In genomic region chr10:88938039-88938438, GRCh38 we compare ENCODE assay signal across 20 cellular contexts. TPM values are rescaled to one million over a fixed set of nuclear protein-coding genes. Genes with fewer than 3 reads are reported as not detected.
DNase-seq lines count a peak whose midpoint lies in the region; ATAC-seq and TF ChIP-seq lines count a peak whose summit lies in the region.
"Had no signal": no experiment of that assay in that cellular context is flagged by ENCODE, and none has a peak within 500 bp of the region (broad histone marks: within the 10 kb centered on the region; RNA-seq: fewer than 3 reads in every experiment).

No MANE protein-coding gene starts in this region.

- no peak overlapping the region for H3K56ac ChIP-seq in IMR-90 (ENCODE audit: extremely low read depth, insufficient read depth, low read length)

- H3K9me1 ChIP-seq in IMR-90 (ENCODE audit: insufficient read depth, low read length): no peaks in the 10 kb centered on the region

- ATAC-seq in IMR-90 (ENCODE audit: low read depth): no peak
- ATAC-seq in HG03025 (IDR thresholded peaks at IDR 0.05; ENCODE audit: low FRiP score, unreplicated experiment): no peak
- ATAC-seq: Right ventricle myocardium inferior had no signal

- H3K23ac ChIP-seq in IMR-90 (ENCODE audit: low read depth, low read length): peak overlapping the region; percentile 35; the same call in 1 of the 2 replicates

- H4K20me1 ChIP-seq in IMR-90 (ENCODE audit: insufficient read depth, low read length): peaks cover 34% of the 10 kb centered on the region
- H4K20me1 ChIP-seq: BLaER1 had no signal

- DNase-seq in IMR-90 (no peak), esophagus muscularis mucosa (ENCODE audit: extremely low spot score) (no peak), uterus (no peak), NCI-H524 treated with DMSO at 0.1 percent for 48 hours (lab: John Stamatoyannopoulos, UW) (no peak), SIG-M5 (lab: John Stamatoyannopoulos, UW) (no peak)
- DNase-seq: CD4-positive, alpha-beta T cell; Karpas-422; NCI-H1092 treated with DMSO at 0.1 percent for 48 hours; NCI-H1436; NCI-H187; NCI-H2171 treated with DMSO at 0.1 percent for 48 hours; NCI-H345; NCI-H510A treated with DMSO at 0.1 percent for 48 hours; NCI-H774; PC-9 had no signal

- H3K14ac ChIP-seq in IMR-90 (replicated peaks; ENCODE audit: low read depth, low read length): no peak overlapping the region

- no peak overlapping the region for H2BK15ac ChIP-seq in IMR-90 (ENCODE audit: low read depth, low read length)

- H3K4me3 ChIP-seq in IMR-90 (ENCODE audit: insufficient read depth, low read depth, low read length) (no peak overlapping the region), esophagus muscularis mucosa (no peak overlapping the region), stomach smooth muscle (ENCODE audit: low read length in 2 of 2) (no peak overlapping the region), uterus (no peak overlapping the region)
- H3K4me3 ChIP-seq: BLaER1, PC-9, SJSA1 had no signal

- no peak overlapping the region for H2AK5ac ChIP-seq in IMR-90 (ENCODE audit: low read depth, low read length)

- H3K4me2 ChIP-seq in IMR-90 (ENCODE audit: low read depth, low read length): no peak overlapping the region
- H3K4me2 ChIP-seq: BLaER1, PC-9 had no signal

- TF ChIP-seq RAD21 in IMR-90 (IDR thresholded peaks at IDR 0.05; ENCODE audit: low read length): no peak

- peak overlapping the region in 1 of 2 experiments; percentile 10; a peak in 1 of 4 replicates for H4K8ac ChIP-seq in IMR-90 (ENCODE audit: low read depth in 2 of 2, low read length in 2 of 2)

- H3K36me3 ChIP-seq in IMR-90 (ENCODE audit: control insufficient read depth, insufficient read depth, low read length) (peaks cover 64% of the 10 kb centered on the region), esophagus muscularis mucosa (peaks cover 48 to 86% (median 80%) of the 10 kb centered on the region in 4 donors), stomach smooth muscle (ENCODE audit: control insufficient read depth in 2 of 2, insufficient read depth in 2 of 2, low read length in 2 of 2) (peaks cover 81 to 87% of the 10 kb centered on the region in 2 donors), uterus (no peaks in the 10 kb centered on the region)
- H3K36me3 ChIP-seq: BLaER1 had no signal

- H3K4me1 ChIP-seq in IMR-90 (ENCODE audit: control insufficient read depth, insufficient read depth, low read length) (no peaks in the 10 kb centered on the region), esophagus muscularis mucosa (peaks cover 10 to 73% (median 69%) of the 10 kb centered on the region in 4 donors), stomach smooth muscle (ENCODE audit: control insufficient read depth, insufficient read depth, low read length) (peaks cover 44% of the 10 kb centered on the region), uterus (peaks cover 3 to 6% of the 10 kb centered on the region in 2 donors)

- BruUV-seq in IMR-90 (replicated peaks; lab: Mats Ljungman, UMichigan): no TSS peak

- WGBS in IMR-90 (ENCODE audit: extremely low coverage in 2 of 2, insufficient read length in 1 of 2), 2 experiments: no CpG with 5 or more reads among the region's 3 CpGs
- 71% methylated on average over 3 of the region's 3 CpGs for WGBS in esophagus muscularis mucosa

- H3K27me3 ChIP-seq in IMR-90 (ENCODE audit: control insufficient read depth, insufficient read depth, low read length) (no peaks in the 10 kb centered on the region), esophagus muscularis mucosa (no peaks in the 10 kb centered on the region), stomach smooth muscle (ENCODE audit: control insufficient read depth in 1 of 2, insufficient read depth in 2 of 2, low read length in 2 of 2) (no peaks in the 10 kb centered on the region), uterus (no peaks in the 10 kb centered on the region)
- H3K27me3 ChIP-seq: BLaER1, SJSA1 had no signal

- H4K5ac ChIP-seq in IMR-90 (ENCODE audit: low read depth, low read length): no peak overlapping the region

- H3K27ac ChIP-seq in IMR-90 (ENCODE audit: insufficient read depth, low read length) (no peak overlapping the region), esophagus muscularis mucosa (replicated peaks in 1 of 4) (peak overlapping the region; percentile 76 to 96 (median 92)), stomach smooth muscle (ENCODE audit: low read length) (peak overlapping the region; percentile 79), uterus (peak overlapping the region; percentile 73 to 82)
- H3K27ac ChIP-seq: BLaER1, PC-9, SJSA1 had no signal

- no peak overlapping the region for H2BK120ac ChIP-seq in IMR-90 (ENCODE audit: low read depth, low read length)

- no peak overlapping the region for H2BK5ac ChIP-seq in IMR-90 (ENCODE audit: low read depth, low read length, poor library complexity, severe bottlenecking)

- H3K4ac ChIP-seq in IMR-90 (ENCODE audit: low read depth, low read length): no peak overlapping the region

- TF ChIP-seq CTCF in IMR-90 (conservative IDR thresholded peaks at IDR 0.05; ENCODE audit: low read depth, low read length): no peak
- TF ChIP-seq CTCF in esophagus muscularis mucosa (IDR thresholded peaks at IDR 0.05): no peak
- TF ChIP-seq CTCF in uterus (IDR thresholded peaks at IDR 0.05): no peak

- POLR2A ChIA-PET in IMR-90 (lab: Charles Lee; ENCODE audit: unreplicated experiment): no interaction called here

- no peak overlapping the region for H4K91ac ChIP-seq in IMR-90 (ENCODE audit: insufficient read depth, low read depth, low read length)

- H3K9me3 ChIP-seq in IMR-90 (ENCODE audit: control insufficient read depth, insufficient read depth, low read length) (no peaks in the 10 kb centered on the region), esophagus muscularis mucosa (no peaks in the 10 kb centered on the region), stomach smooth muscle (ENCODE audit: control insufficient read depth in 2 of 2, low read length in 2 of 2) (no peaks in the 10 kb centered on the region), uterus (no peaks in the 10 kb centered on the region)
- H3K9me3 ChIP-seq: BLaER1, SJSA1 had no signal

- H2AK9ac ChIP-seq in IMR-90 (replicated peaks; ENCODE audit: low read depth, low read length, poor library complexity): no peak overlapping the region

- H2AFZ ChIP-seq in IMR-90 (replicated peaks; ENCODE audit: low read length, poor library complexity): no peak overlapping the region
- H2AFZ ChIP-seq: PC-9 had no signal

- no peak for TF ChIP-seq EP300 in esophagus muscularis mucosa (IDR thresholded peaks at IDR 0.05)

- in situ Hi-C loops in IMR-90 (cut with MboI; ENCODE audit: low sequenced_read_pairs): loop anchor here (5.0 kb wide), 1 partner anchor 101 kb away; no protein-coding TSS in a partner anchor

- TF ChIP-seq POLR2A in IMR-90 (IDR thresholded peaks at IDR 0.05; ENCODE audit: low read depth, low read length): no peak
- no peak for TF ChIP-seq POLR2A in esophagus muscularis mucosa (IDR thresholded peaks at IDR 0.05; ENCODE audit: low read depth)
- no peak for TF ChIP-seq POLR2A in uterus (IDR thresholded peaks at IDR 0.05)

- intact Hi-C loops in IMR-90 (cut with micrococcal nuclease) (no loop called here), esophagus muscularis mucosa (cut with DNase I) (no loop called here), uterus (cut with DNase I; ENCODE audit: low total_unique reads) (loop anchor here (5.0 kb wide), 1 partner anchor 49 kb away; no protein-coding TSS in a partner anchor)

- peaks cover 13 to 37% of the 10 kb centered on the region in 2 experiments; a peak in 3 of 4 replicates for H3K79me1 ChIP-seq in IMR-90 (ENCODE audit: low read depth in 1 of 2, low read length in 2 of 2)

- H2BK20ac ChIP-seq in IMR-90 (ENCODE audit: low read depth, low read length): no peak overlapping the region

- H3K18ac ChIP-seq in IMR-90 (ENCODE audit: low read depth, low read length): no peak overlapping the region

- no peak overlapping the region for H3K9ac ChIP-seq in IMR-90 (ENCODE audit: low read depth, low read length)
- peak overlapping the region in 1 of 2 donors; percentile 22 for H3K9ac ChIP-seq in stomach smooth muscle (ENCODE audit: low read length in 2 of 2)
- H3K9ac ChIP-seq: BLaER1 had no signal

- CTCF ChIA-PET in IMR-90 (lab: Yijun Ruan, JAX): interaction anchor here (0.7 to 2.2 kb wide), 3 partner anchors 49 to 102 kb away, joined by 4 to 9 read pairs (median 8); no protein-coding TSS in a partner anchor

- dilution Hi-C loops in IMR-90 (cut with HindIII; ENCODE audit: low sequenced_read_pairs, unreplicated experiment): no loop called here

TF ChIP-seq in IMR-90, 13 proteins besides CTCF, POLR2A, EP300 and RAD21 (continues in another document):
- TF ChIP-seq BHLHE40 (IDR thresholded peaks at IDR 0.05; ENCODE audit: low read depth, low read length) (no peak), NFE2L2 (IDR thresholded peaks at IDR 0.05; ENCODE audit: low read depth, low read length) (no peak), USF2 (IDR thresholded peaks at IDR 0.05; ENCODE audit: low read depth, low read length) (no peak), CHD1 (IDR thresholded peaks at IDR 0.05; ENCODE audit: low read depth, low read length) (no peak), MAZ (IDR thresholded peaks at IDR 0.05; ENCODE audit: borderline replicate concordance, low read depth, low read length) (no peak)

RNA-seq across cellular contexts. Expression of gene ACTA2, which starts 14.5 kb away (rescaled TPM):
- total RNA-seq in IMR-90 (2012; rRNA removed): 757 and 978 TPM in 2 replicates
- 1,117 and 1,235 TPM in 2 replicates for polyA plus RNA-seq in IMR-90 (2012; rRNA removed)
- polyA plus RNA-seq in IMR-90 (2012; cell fraction: cytosol; rRNA removed): 948 and 1,147 TPM in 2 replicates
- 396 and 625 TPM in 2 replicates for polyA plus RNA-seq in IMR-90 (2012; cell fraction: nucleus; rRNA removed; ENCODE audit: low replicate concordance)
- 1,000 to 10,000 TPM; 6,391 to 8,723 (median 8,539) TPM for total RNA-seq in esophagus muscularis mucosa
- total RNA-seq in uterus: 1,000 to 10,000 TPM; 2,685 to 5,347 (median 3,837) TPM

RNA-seq across cellular contexts. Expression of gene FAS, which starts 52.6 kb away (rescaled TPM):
- 53.8 and 54.7 TPM in 2 replicates for total RNA-seq in IMR-90 (2012; rRNA removed)
- 31.1 and 34.3 TPM in 2 replicates for polyA plus RNA-seq in IMR-90 (2012; rRNA removed)
- 11.6 and 17.5 TPM in 2 replicates for polyA plus RNA-seq in IMR-90 (2012; cell fraction: cytosol; rRNA removed)
- polyA plus RNA-seq in IMR-90 (2012; cell fraction: nucleus; rRNA removed; ENCODE audit: low replicate concordance): 7.6 and 49.3 TPM in 2 replicates
- 10 to 100 TPM; 16.6 to 27.5 (median 18.7) TPM for total RNA-seq in esophagus muscularis mucosa
- 100 to 1,000 TPM in 1 of 4 donors, 10 to 100 TPM in 3; 14.4 to 133 (median 48.7) TPM for total RNA-seq in uterus

RNA-seq across cellular contexts. Expression of gene STAMBPL1, which starts 58.0 kb away (rescaled TPM):
- total RNA-seq in IMR-90 (2012; rRNA removed) (28.1 and 32.8 TPM in 2 replicates), esophagus muscularis mucosa (10 to 100 TPM in 3 of 4 donors, 1 to 10 TPM in 1; 8.6 to 27.4 (median 14.7) TPM), uterus (10 to 100 TPM in 1 of 4 donors, 1 to 10 TPM in 3; 3.8 to 23.6 (median 6.5) TPM)
- 26.8 and 30.6 TPM in 2 replicates for polyA plus RNA-seq in IMR-90 (2012; rRNA removed)
- polyA plus RNA-seq in IMR-90 (2012; cell fraction: cytosol; rRNA removed): 10.8 and 17.7 TPM in 2 replicates
- polyA plus RNA-seq in IMR-90 (2012; cell fraction: nucleus; rRNA removed; ENCODE audit: low replicate concordance): 41.6 and 41.8 TPM in 2 replicates
